ENCODE assay signal across 24 cellular contexts in the genomic region with DNA sequence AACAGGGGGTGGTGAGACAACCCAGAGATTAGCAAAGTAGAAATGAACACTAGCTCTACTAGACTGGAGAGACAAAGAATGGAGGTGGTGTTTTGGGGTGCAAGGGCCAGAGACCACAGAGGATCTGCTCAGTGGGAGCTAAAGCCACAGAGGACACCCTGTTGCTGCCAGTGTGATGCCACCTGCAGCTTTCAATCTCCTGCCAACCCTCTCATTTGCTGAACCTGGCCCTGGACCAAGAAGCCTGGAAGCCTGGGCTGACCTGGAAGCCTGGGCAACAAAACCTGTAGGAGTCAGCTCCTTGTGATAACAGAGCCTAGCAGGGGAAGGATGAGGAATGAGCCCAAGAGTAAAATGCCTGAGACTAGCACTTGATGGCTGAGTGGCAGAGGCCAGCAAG.
"Had no signal": no experiment of that assay in that cellular context is flagged by ENCODE, and none has a peak within 500 bp of the region (broad histone marks: within the 10 kb centered on the region; RNA-seq: fewer than 3 reads in every experiment).

No MANE protein-coding gene starts in this region.

- H3K9me3 ChIP-seq: SK-N-SH had no signal

- H3K4me3 Mint-ChIP-seq: T-cell had no signal

- ATAC-seq: HepG2, T-cell had no signal

- DNase-seq: IMR-90, Karpas-422, KG1, MV-4-11, NCI-H1048, NCI-H1105, NCI-H1417, NCI-H1436 treated with DMSO at 0.1 percent for 48 hours, NCI-H1694, NCI-H187 treated with DMSO at 0.1 percent for 48 hours, NCI-H2029 treated with DMSO at 0.1 percent for 48 hours, NCI-H2171 treated with DMSO at 0.1 percent for 48 hours, NCI-H345, NCI-H446 treated with DMSO at 0.1 percent for 48 hours, NCI-H510A treated with DMSO at 0.1 percent for 48 hours, NCI-H526, NCI-H82, Right ventricle myocardium superior, RPMI8226, SIG-M5, SK-N-SH, SW 1271, T-cell had no signal

- H3K27ac Mint-ChIP-seq: T-cell had no signal

- H3K36me3 Mint-ChIP-seq: T-cell had no signal

- H3K9me3 Mint-ChIP-seq: T-cell had no signal
